Comparison of ENCODE assay signal across 8 cellular contexts in the genomic region with DNA sequence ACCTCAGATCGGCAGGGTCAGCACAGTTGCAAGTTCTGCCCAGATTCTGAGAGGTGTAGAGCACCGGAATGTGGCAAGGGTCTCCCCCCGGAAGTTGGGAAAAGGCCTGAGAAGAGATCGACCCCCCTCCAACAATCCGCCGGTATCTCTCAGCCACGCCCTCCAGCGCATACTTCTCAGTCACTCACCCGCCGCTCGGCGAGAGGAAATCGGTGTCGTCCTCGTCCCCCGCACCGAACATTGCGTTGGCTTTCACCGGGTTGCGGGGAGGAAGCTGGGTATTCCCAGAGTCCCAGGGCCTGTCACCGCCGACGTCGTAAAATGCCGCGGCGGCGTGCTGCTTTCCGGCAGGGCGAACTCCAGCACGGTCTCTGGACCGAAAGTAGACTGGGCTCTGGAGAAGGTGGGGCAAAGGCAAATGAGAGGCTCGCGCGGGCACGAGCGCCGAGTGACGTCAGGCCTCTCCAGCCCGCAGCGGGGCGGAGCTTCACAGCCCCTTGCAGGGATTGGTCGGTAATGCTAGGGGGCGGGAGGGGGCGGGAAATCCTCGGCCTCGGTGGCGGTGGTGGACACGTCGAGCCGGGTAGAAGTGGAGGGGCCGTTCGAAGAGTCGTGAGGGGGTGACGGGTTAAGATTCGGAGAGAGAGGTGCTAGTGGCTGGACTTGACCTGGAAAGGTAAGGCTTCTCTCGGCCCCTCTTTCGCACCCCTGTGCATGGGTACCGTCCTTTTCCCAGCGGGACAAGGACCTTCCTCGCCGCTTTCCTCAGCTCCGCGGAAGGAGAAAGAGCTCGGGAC. TPM values are rescaled to one million over a fixed set of nuclear protein-coding genes. Genes with fewer than 3 reads are reported as not detected.
DNase-seq lines count a peak whose midpoint lies in the region; ATAC-seq and TF ChIP-seq lines count a peak whose summit lies in the region.

FKBP15 (minus strand) TSS at position 275 of the 797 bp plus-strand sequence; CDS start at position 241, 34 bp downstream.
SLC31A1 (plus strand) TSS at position 542 of the 797 bp plus-strand sequence. CDS start 34,605 bp downstream, outside the sequence.

- TF ChIP-seq POLR2A in ovary (IDR thresholded peaks at IDR 0.05) (peak; percentile 65), thyroid gland (IDR thresholded peaks at IDR 0.05) (peak; percentile 37 to 82)

- peak within 1 kb of the TSS; percentile 86 for H3K4me3 Mint-ChIP-seq in activated naive CD8-positive, alpha-beta T cell treated with anti-CD3 and anti-CD28 coated beads, Interleukin-2, amount 10 ng/mL, durations not matched to agents 7 days and 5 days

- intact Hi-C loops in head of caudate nucleus (cut with DNase I) (loop anchor here (2.0 to 5.0 kb wide), 3 partner anchors 54 to 191 kb away; partner anchors contain the start of genes C9orf43, CDC26, POLE3 and PRPF4), ovary (cut with DNase I) (no loop called here), thyroid gland (cut with DNase I) (loop anchor here (10.0 kb wide), 1 partner anchor 54 kb away; the partner anchor contains the start of genes CDC26 and PRPF4)

- peak within 1 kb of the TSS; percentile 71 for H3K27ac Mint-ChIP-seq in activated naive CD8-positive, alpha-beta T cell treated with anti-CD3 and anti-CD28 coated beads, Interleukin-2, amount 10 ng/mL, durations not matched to agents 7 days and 5 days

- H3K27ac ChIP-seq in ovary (peak within 1 kb of the TSS; percentile 45 to 65), thyroid gland (peak within 1 kb of the TSS; percentile 50 to 78 (median 72))

- peak; percentile 97 for DNase-seq in GM10248 (ENCODE audit: extremely low spot score)
- peak; percentile 94 for DNase-seq in NCI-H1105 (lab: John Stamatoyannopoulos, UW)
- peak; percentile 78 for DNase-seq in SKM-1 treated with dmso at 0.1 percent for 144 hours (lab: John Stamatoyannopoulos, UW; ENCODE audit: unreplicated experiment)
- peak; percentile 95 for DNase-seq in activated naive CD8-positive, alpha-beta T cell treated with anti-CD3 and anti-CD28 coated beads, Interleukin-2, amount 10 ng/mL, durations not matched to agents 7 days and 5 days
- DNase-seq in head of caudate nucleus = peak; percentile 96 to 99 (median 99)
- DNase-seq in ovary = peak; percentile 96 to 99 (median 98)
- DNase-seq in thyroid gland = peak; percentile 98

- TF ChIP-seq CTCF in GM10248 (IDR thresholded peaks at IDR 0.05; ENCODE audit: control extremely low read depth, extremely low read depth, low read depth, missing control alignments) = no peak
- TF ChIP-seq CTCF in ovary (IDR thresholded peaks at IDR 0.05) = no peak
- TF ChIP-seq CTCF in thyroid gland (IDR thresholded peaks at IDR 0.05) = no peak

- H3K9me3 Mint-ChIP-seq in activated naive CD8-positive, alpha-beta T cell treated with anti-CD3 and anti-CD28 coated beads, Interleukin-2, amount 10 ng/mL, durations not matched to agents 7 days and 5 days = no peaks in the 10 kb centered on the region

- no peaks in the 10 kb centered on the region for H3K9me3 ChIP-seq in ovary
- H3K9me3 ChIP-seq in thyroid gland = no peaks in the 10 kb centered on the region

- H3K4me1 Mint-ChIP-seq in activated naive CD8-positive, alpha-beta T cell treated with anti-CD3 and anti-CD28 coated beads, Interleukin-2, amount 10 ng/mL, durations not matched to agents 7 days and 5 days = peaks cover 36% of the 10 kb centered on the region

- H3K4me1 ChIP-seq in ovary (ENCODE audit: insufficient read depth) (peaks cover 8% of the 10 kb centered on the region), thyroid gland (peaks cover 19 to 26% of the 10 kb centered on the region in 2 donors)

- peaks cover 3% of the 10 kb centered on the region for H3K36me3 Mint-ChIP-seq in activated naive CD8-positive, alpha-beta T cell treated with anti-CD3 and anti-CD28 coated beads, Interleukin-2, amount 10 ng/mL, durations not matched to agents 7 days and 5 days

- 0 to 1% (median 0%) methylated on average over 45 to 65 of the region's 65 CpGs for WGBS in ovary, 3 donors
- WGBS in thyroid gland, 2 donors = 0 to 1% methylated on average over 49 to 60 of the region's 65 CpGs

- H3K27me3 ChIP-seq in ovary (no peaks in the 10 kb centered on the region), thyroid gland (no peaks in the 10 kb centered on the region)

- POLR2A ChIA-PET in GM10248 (lab: Yijun Ruan, JAX) = interaction anchor here (0.6 to 1.8 kb wide), 9 partner anchors 10 to 189 kb away, joined by 3 to 8 read pairs (median 4); partner anchors contain the start of genes C9orf43, CDC26 and POLE3
- POLR2A ChIA-PET in activated naive CD8-positive, alpha-beta T cell treated with anti-CD3 and anti-CD28 coated beads, Interleukin-2, amount 10 ng/mL, durations not matched to agents 7 days and 5 days (lab: Charles Lee) = interaction anchor here (0.5 to 3.1 kb wide), 14 partner anchors 11 to 848 kb away, joined by 3 to 12 read pairs (median 4); partner anchors contain the start of genes BSPRY, C9orf43, CDC26 and HDHD3

- H3K36me3 ChIP-seq in ovary (no peaks in the 10 kb centered on the region), thyroid gland (no peaks in the 10 kb centered on the region)

- no peaks in the 10 kb centered on the region for H3K27me3 Mint-ChIP-seq in activated naive CD8-positive, alpha-beta T cell treated with anti-CD3 and anti-CD28 coated beads, Interleukin-2, amount 10 ng/mL, durations not matched to agents 7 days and 5 days

- peak; percentile 75 for ATAC-seq in HG02623 (IDR thresholded peaks at IDR 0.05; ENCODE audit: unreplicated experiment)
- ATAC-seq in activated naive CD8-positive, alpha-beta T cell treated with anti-CD3 and anti-CD28 coated beads, Interleukin-2, amount 10 ng/mL, durations not matched to agents 7 days and 5 days (ENCODE audit: low read depth) = peak; percentile 98

- peak; percentile 34 for TF ChIP-seq EP300 in ovary (IDR thresholded peaks at IDR 0.05)

- CTCF ChIA-PET in GM10248 (lab: Yijun Ruan, JAX) = interaction anchor here (1.1 to 3.7 kb wide), 11 partner anchors 9 to 225 kb away, joined by 3 to 26 read pairs (median 4); partner anchors contain the start of genes CDC26, PRPF4, SLC31A2 and WDR31

- H3K4me3 ChIP-seq in ovary (peak within 1 kb of the TSS; percentile 80), thyroid gland (replicated peaks in 1 of 3) (peak within 1 kb of the TSS; percentile 50 to 96 (median 77))

RNA-seq across cellular contexts. Expression of gene FKBP15, which starts in this region (rescaled TPM):
- 10 to 100 TPM; 37.4 to 40.7 TPM for total RNA-seq in activated naive CD8-positive, alpha-beta T cell treated with anti-CD3 and anti-CD28 coated beads, Interleukin-2, amount 10 ng/mL, durations not matched to agents 7 days and 5 days
- total RNA-seq in ovary (10 to 100 TPM; 11.9 to 32.9 (median 20.2) TPM), thyroid gland (10 to 100 TPM; 25.0 to 30.6 (median 29.1) TPM)
- polyA plus RNA-seq in ovary = 10 to 100 TPM; 10.9 to 29.0 TPM

RNA-seq across cellular contexts. Expression of gene SLC31A1, which starts in this region (rescaled TPM):
- total RNA-seq in activated naive CD8-positive, alpha-beta T cell treated with anti-CD3 and anti-CD28 coated beads, Interleukin-2, amount 10 ng/mL, durations not matched to agents 7 days and 5 days = 1 to 10 TPM; 8.8 to 9.3 TPM
- total RNA-seq in ovary (10 to 100 TPM in 5 of 7 donors, 1 to 10 TPM in 2; 6.6 to 18.7 (median 12.5) TPM), thyroid gland (10 to 100 TPM; 12.0 to 21.6 (median 19.5) TPM)
- 10 to 100 TPM in 1 of 2 donors, 1 to 10 TPM in 1; 5.3 to 24.1 TPM for polyA plus RNA-seq in ovary

Comparison
In these comparisons a context has a peak if more than half of its experiments do, and no peak if none do; other contexts are left out.
1. Peak in every context shown above with its lines: DNase-seq, ATAC-seq, H3K4me3 ChIP-seq and H3K27ac ChIP-seq.
2. intact Hi-C loops: an anchor here in head of caudate nucleus (2.0 to 5.0 kb wide) and thyroid gland (10.0 kb wide); none called in ovary.